Comparison of ENCODE assay signal across 12 cellular contexts in the genomic region with DNA sequence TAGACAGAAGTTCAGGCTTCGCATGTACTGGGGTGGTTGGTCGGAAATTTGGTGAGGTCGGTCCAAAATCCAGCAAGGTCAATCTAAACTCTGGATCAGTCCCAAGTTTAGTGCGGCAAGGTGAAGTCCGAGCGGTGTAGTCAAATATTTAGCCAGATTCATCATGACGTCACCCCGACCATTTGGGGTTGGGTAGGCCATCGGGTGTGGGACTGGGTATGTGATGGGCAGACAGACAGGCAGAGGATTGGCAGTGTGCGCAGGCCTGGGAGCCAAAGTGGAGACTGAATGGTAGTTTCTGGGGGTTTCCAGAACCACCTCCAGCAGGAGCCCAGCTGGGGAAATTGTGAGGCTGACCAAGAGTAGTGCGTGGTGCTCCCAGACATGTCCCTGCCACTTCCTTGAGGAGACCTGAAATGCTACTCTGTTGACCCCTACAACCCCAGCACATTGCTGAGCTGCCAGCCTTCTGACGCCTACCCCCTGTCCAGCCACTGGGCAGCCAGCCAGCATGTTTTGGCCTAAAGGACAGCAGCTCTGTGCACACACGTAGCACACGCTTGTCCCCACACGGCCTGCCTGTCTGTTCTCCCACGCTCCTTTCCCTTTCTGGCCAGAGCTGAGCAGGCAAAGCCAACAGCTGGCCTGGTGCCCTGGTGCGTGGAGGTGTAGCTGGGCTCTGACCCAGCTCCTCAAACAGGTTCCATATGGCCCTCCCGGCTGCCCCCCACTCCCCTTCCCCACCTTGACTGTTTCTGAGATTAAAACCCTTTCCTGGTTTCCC. TPM values are rescaled to one million over a fixed set of nuclear protein-coding genes. Genes with fewer than 3 reads are reported as not detected.
A peak's percentile ranks its signal among the peaks of the same experiment; 100 is the strongest.
DNase-seq lines count a peak whose midpoint lies in the region; ATAC-seq and TF ChIP-seq lines count a peak whose summit lies in the region.
"Had no signal": no experiment of that assay in that cellular context is flagged by ENCODE, and none has a peak within 500 bp of the region (broad histone marks: within the 10 kb centered on the region; RNA-seq: fewer than 3 reads in every experiment).

No MANE protein-coding gene starts in this region.

- ATAC-seq in heart left ventricle, result peak; percentile 81 to 85 (median 84)
- no peak for ATAC-seq in GM18909 (IDR thresholded peaks at IDR 0.05; ENCODE audit: poor library complexity, unreplicated experiment)
- no peak for ATAC-seq in HG02885 (IDR thresholded peaks at IDR 0.05; ENCODE audit: poor library complexity, unreplicated experiment)
- no peak for ATAC-seq in GM21423 (IDR thresholded peaks at IDR 0.05; ENCODE audit: unreplicated experiment)
- ATAC-seq in HG03095 (IDR thresholded peaks at IDR 0.05; ENCODE audit: unreplicated experiment), result no peak
- ATAC-seq: foreskin keratinocyte; stimulated activated naive CD8-positive, alpha-beta T cell treated with anti-CD3 and anti-CD28 coated beads, Interleukin-15, Interleukin-2, amounts not matched to agents 100 U/mL and 50 U/mL, for 24 hours had no signal

- WGBS in heart left ventricle, 4 donors, result 54 to 64% (median 61%) methylated on average over 16 to 18 of the region's 18 CpGs
- 67 to 73% (median 68%) methylated on average over 18 of the region's 18 CpGs for WGBS in ovary, 3 donors

- peak overlapping the region in 6 of 12 donors; percentile 18 to 42 (median 30) for H3K27ac ChIP-seq in heart left ventricle
- H3K27ac ChIP-seq in ovary, result no peak overlapping the region
- H3K27ac ChIP-seq: foreskin keratinocyte had no signal

- H3K4me1 ChIP-seq in heart left ventricle, result peaks cover 0 to 35% (median 14%) of the 10 kb centered on the region in 12 donors
- peaks cover 1% of the 10 kb centered on the region for H3K4me1 ChIP-seq in ovary (ENCODE audit: insufficient read depth)

- H3K36me3 ChIP-seq in heart left ventricle (no peaks in the 10 kb centered on the region), ovary (no peaks in the 10 kb centered on the region)

- H3K9me3 ChIP-seq in heart left ventricle, result no peaks in the 10 kb centered on the region
- H3K9me3 ChIP-seq in ovary, result no peaks in the 10 kb centered on the region

- TF ChIP-seq CTCF in heart left ventricle (IDR thresholded peaks at IDR 0.05) (no peak), ovary (IDR thresholded peaks at IDR 0.05) (no peak)

- DNase-seq in AG20443 (ENCODE audit: low spot score) (peak; percentile 7), astrocyte of the hippocampus (ENCODE audit: low read depth, low spot score) (peak; percentile 41), heart left ventricle (peak; percentile 75 to 87 (median 79)), ovary (peak in 3 of 5 donors; percentile 27 to 49 (median 31))
- DNase-seq: NCI-H526; stimulated activated naive CD8-positive, alpha-beta T cell treated with anti-CD3 and anti-CD28 coated beads, Interleukin-15, Interleukin-2, amounts not matched to agents 100 U/mL and 50 U/mL, for 24 hours had no signal

- TF ChIP-seq POLR2A in heart left ventricle (IDR thresholded peaks at IDR 0.05) (no peak), ovary (IDR thresholded peaks at IDR 0.05) (no peak)

- H3K4me3 ChIP-seq in heart left ventricle, result no peak overlapping the region
- no peak overlapping the region for H3K4me3 ChIP-seq in ovary

- H3K27me3 ChIP-seq in heart left ventricle (no peaks in the 10 kb centered on the region), ovary (no peaks in the 10 kb centered on the region)

- no peak for TF ChIP-seq EP300 in ovary (IDR thresholded peaks at IDR 0.05)

- intact Hi-C loops in heart left ventricle (cut with DNase I) (no loop called here), ovary (cut with DNase I) (no loop called here)

RNA-seq across cellular contexts. Expression of a gene that starts 55.9 kb away (rescaled TPM):
- total RNA-seq in heart left ventricle (1 to 10 TPM in 7 of 9 donors, under 1 TPM in 2; 0.64 to 7.8 (median 4.5) TPM), ovary (1 to 10 TPM; 1.4 to 3.1 (median 2.0) TPM)
- polyA plus RNA-seq in heart left ventricle (1 to 10 TPM; 2.7 to 5.3 TPM), ovary (1 to 10 TPM; 1.2 to 3.0 TPM)
- total RNA-seq: LHCN-M2 had no signal

Comparison
In these comparisons a context has a peak if more than half of its experiments do, and no peak if none do; other contexts are left out.
1. DNase-seq: peak in every context shown above with its lines; median percentile 79 in heart left ventricle; 41 in astrocyte of the hippocampus; 31 in ovary; 7 in AG20443.
2. ATAC-seq: peak in heart left ventricle (4 of 4); none in GM18909 (single experiment), HG02885 (single experiment), GM21423 (single experiment) and HG03095 (single experiment).